ENCODE assay signal across 2 cellular contexts in the genomic region with DNA sequence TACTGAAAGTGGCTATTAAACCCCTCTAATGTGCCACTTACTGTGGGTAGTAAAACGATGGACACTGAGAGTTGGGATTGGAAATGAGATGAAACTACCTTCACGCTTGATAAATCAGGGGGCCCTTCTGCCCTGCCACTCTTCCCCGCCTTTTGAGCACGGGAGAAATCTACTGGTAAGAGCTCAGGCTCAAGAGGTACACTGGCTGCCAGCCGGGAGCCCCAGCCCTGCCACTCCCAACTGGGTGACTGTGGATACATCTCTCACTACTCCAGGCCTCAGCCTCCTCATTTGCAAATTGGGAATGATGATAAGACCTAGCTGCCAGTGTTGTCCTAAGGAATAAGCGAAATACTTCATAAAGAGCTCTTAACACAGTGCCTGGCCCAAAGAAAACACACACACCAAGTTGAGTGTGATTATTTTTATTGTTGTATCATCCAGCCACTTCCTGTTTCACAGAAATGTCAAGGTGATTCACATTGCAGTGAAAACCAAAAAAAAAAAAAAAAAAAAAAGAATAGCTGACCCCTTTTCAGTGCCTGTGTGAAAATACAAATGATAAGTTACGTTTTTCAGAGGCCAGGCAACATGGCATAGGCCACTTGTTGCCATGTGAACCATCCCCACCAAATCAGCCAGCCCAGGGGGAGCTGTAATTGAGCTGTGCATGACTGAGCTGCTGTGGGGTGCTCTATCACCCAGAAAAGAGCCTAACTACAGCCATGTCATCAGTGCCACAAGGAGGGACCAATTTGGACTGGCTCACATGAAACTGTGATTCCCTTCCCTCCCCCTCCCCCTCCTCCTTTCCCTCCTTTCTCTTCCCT.
TF ChIP-seq lines count a peak whose summit lies in the region.

No MANE protein-coding gene starts in this region.

TF ChIP-seq in SK-N-SH, 30 proteins besides CTCF, POLR2A, EP300 and RAD21 (continued from another document):
- TF ChIP-seq TCF12 (IDR thresholded peaks at IDR 0.05) (no peak), TEAD4 (IDR thresholded peaks at IDR 0.05; ENCODE audit: borderline replicate concordance, insufficient read depth) (no peak), RXRA (IDR thresholded peaks at IDR 0.05; ENCODE audit: borderline replicate concordance, low read depth) (no peak), FOSL2 (IDR thresholded peaks at IDR 0.05; ENCODE audit: borderline replicate concordance, low read depth) (no peak), MXI1 (IDR thresholded peaks at IDR 0.05; ENCODE audit: low read depth, low read length) (no peak)
- TF ChIP-seq, protein P1, sequence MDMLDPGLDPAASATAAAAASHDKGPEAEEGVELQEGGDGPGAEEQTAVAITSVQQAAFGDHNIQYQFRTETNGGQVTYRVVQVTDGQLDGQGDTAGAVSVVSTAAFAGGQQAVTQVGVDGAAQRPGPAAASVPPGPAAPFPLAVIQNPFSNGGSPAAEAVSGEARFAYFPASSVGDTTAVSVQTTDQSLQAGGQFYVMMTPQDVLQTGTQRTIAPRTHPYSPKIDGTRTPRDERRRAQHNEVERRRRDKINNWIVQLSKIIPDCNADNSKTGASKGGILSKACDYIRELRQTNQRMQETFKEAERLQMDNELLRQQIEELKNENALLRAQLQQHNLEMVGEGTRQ (IDR thresholded peaks at IDR 0.05; ENCODE audit: borderline replicate concordance, low read depth, low read length): no peak
- TF ChIP-seq, protein P2, sequence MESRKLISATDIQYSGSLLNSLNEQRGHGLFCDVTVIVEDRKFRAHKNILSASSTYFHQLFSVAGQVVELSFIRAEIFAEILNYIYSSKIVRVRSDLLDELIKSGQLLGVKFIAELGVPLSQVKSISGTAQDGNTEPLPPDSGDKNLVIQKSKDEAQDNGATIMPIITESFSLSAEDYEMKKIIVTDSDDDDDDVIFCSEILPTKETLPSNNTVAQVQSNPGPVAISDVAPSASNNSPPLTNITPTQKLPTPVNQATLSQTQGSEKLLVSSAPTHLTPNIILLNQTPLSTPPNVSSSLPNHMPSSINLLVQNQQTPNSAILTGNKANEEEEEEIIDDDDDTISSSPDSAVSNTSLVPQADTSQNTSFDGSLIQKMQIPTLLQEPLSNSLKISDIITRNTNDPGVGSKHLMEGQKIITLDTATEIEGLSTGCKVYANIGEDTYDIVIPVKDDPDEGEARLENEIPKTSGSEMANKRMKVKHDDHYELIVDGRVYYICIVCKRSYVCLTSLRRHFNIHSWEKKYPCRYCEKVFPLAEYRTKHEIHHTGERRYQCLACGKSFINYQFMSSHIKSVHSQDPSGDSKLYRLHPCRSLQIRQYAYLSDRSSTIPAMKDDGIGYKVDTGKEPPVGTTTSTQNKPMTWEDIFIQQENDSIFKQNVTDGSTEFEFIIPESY (IDR thresholded peaks at IDR 0.05; ENCODE audit: borderline replicate concordance, low read depth): no peak
TF ChIP-seq in SK-N-SH: peak in this region for 0.

TF ChIP-seq in SK-N-SH treated with all-trans-retinoic acid at 6 μM for 48 hours, 23 proteins besides CTCF, POLR2A, EP300 and RAD21 (continued from another document):
- no peak for TF ChIP-seq ISL1 (CRISPR knock-in tag; IDR thresholded peaks at IDR 0.05)
- TF ChIP-seq, protein P3, sequence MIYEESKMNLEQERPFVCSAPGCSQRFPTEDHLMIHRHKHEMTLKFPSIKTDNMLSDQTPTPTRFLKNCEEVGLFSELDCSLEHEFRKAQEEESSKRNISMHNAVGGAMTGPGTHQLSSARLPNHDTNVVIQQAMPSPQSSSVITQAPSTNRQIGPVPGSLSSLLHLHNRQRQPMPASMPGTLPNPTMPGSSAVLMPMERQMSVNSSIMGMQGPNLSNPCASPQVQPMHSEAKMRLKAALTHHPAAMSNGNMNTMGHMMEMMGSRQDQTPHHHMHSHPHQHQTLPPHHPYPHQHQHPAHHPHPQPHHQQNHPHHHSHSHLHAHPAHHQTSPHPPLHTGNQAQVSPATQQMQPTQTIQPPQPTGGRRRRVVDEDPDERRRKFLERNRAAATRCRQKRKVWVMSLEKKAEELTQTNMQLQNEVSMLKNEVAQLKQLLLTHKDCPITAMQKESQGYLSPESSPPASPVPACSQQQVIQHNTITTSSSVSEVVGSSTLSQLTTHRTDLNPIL (CRISPR knock-in tag; IDR thresholded peaks at IDR 0.05; ENCODE audit: low read depth): no peak
- TF ChIP-seq ARNTL (CRISPR knock-in tag; IDR thresholded peaks at IDR 0.05; ENCODE audit: borderline replicate concordance, low read depth): no peak
- TF ChIP-seq CSDC2 (CRISPR knock-in tag; IDR thresholded peaks at IDR 0.05): no peak
